ENCODE assay signal across 16 cellular contexts in genomic region chr22:20853236-20853660, GRCh38. TPM values are rescaled to one million over a fixed set of nuclear protein-coding genes. Genes with fewer than 3 reads are reported as not detected.
DNase-seq lines count a peak whose midpoint lies in the region; ATAC-seq, FAIRE-seq and TF ChIP-seq lines count a peak whose summit lies in the region.
"Had no signal": no experiment of that assay in that cellular context is flagged by ENCODE, and none has a peak within 500 bp of the region (broad histone marks: within the 10 kb centered on the region; RNA-seq: fewer than 3 reads in every experiment).

No MANE protein-coding gene starts in this region.

- peak overlapping the region; percentile 59 for H3K27ac Mint-ChIP-seq in activated naive CD8-positive, alpha-beta T cell
- no peak overlapping the region for H3K27ac Mint-ChIP-seq in activated naive CD8-positive, alpha-beta T cell treated with anti-CD3 and anti-CD28 coated beads, Interleukin-2, amount 50 U/mL, for 24 hours
- H3K27ac Mint-ChIP-seq in WTC11 = peak overlapping the region; percentile 26
- no peak overlapping the region for H3K27ac Mint-ChIP-seq in neural crest cell (ENCODE audit: unreplicated experiment)
- no peak overlapping the region for H3K27ac Mint-ChIP-seq in glutamatergic neuron (ENCODE audit: unreplicated experiment)
- H3K27ac Mint-ChIP-seq: HFFc6 had no signal

- no peak for FAIRE-seq in pancreas (lab: Jason Lieb, UNC)
- FAIRE-seq: A549, H1 had no signal

- ATAC-seq in activated naive CD8-positive, alpha-beta T cell treated with anti-CD3 and anti-CD28 coated beads, Interleukin-2, amount 50 U/mL, for 24 hours = no peak
- ATAC-seq in WTC11 (peak; percentile 26; the same call in 1 of the 2 replicates), pancreas (no peak)
- ATAC-seq: A549 had no signal

- 89 to 97% methylated on average over 3 of the region's 3 CpGs for WGBS in pancreas, 2 donors

- no peaks in the 10 kb centered on the region for H3K9me3 ChIP-seq in pancreas
- H3K9me3 ChIP-seq: A549 had no signal

- no peak overlapping the region for H3K27ac ChIP-seq in pancreas
- H3K27ac ChIP-seq: A549 had no signal

- CTCF ChIA-PET in WTC11 (lab: Charles Lee) = interaction anchor here (1.6 kb wide), 1 partner anchor 49 kb away, joined by 5 read pairs; no protein-coding TSS in a partner anchor

- peaks cover 0 to 12% (median 8%) of the 10 kb centered on the region in 3 donors for H3K4me1 ChIP-seq in pancreas

- H3K27me3 Mint-ChIP-seq in activated naive CD8-positive, alpha-beta T cell = no peaks in the 10 kb centered on the region
- H3K27me3 Mint-ChIP-seq in activated naive CD8-positive, alpha-beta T cell treated with anti-CD3 and anti-CD28 coated beads, Interleukin-2, amount 50 U/mL, for 24 hours = no peaks in the 10 kb centered on the region
- no peaks in the 10 kb centered on the region for H3K27me3 Mint-ChIP-seq in WTC11 (ENCODE audit: low read depth)
- H3K27me3 Mint-ChIP-seq in neural crest cell (ENCODE audit: low read depth) = no peaks in the 10 kb centered on the region
- peaks cover 10% of the 10 kb centered on the region for H3K27me3 Mint-ChIP-seq in glutamatergic neuron (ENCODE audit: unreplicated experiment)
- H3K27me3 Mint-ChIP-seq: CD4-positive, alpha-beta memory T cell had no signal

- peaks cover 2% of the 10 kb centered on the region for H3K36me3 Mint-ChIP-seq in activated naive CD8-positive, alpha-beta T cell
- H3K36me3 Mint-ChIP-seq in activated naive CD8-positive, alpha-beta T cell treated with anti-CD3 and anti-CD28 coated beads, Interleukin-2, amount 50 U/mL, for 24 hours (ENCODE audit: low read depth) = no peaks in the 10 kb centered on the region
- H3K36me3 Mint-ChIP-seq in WTC11 (no peaks in the 10 kb centered on the region), neural crest cell (ENCODE audit: low read depth) (no peaks in the 10 kb centered on the region), glutamatergic neuron (ENCODE audit: unreplicated experiment) (no peaks in the 10 kb centered on the region)

- no peaks in the 10 kb centered on the region for H3K9me3 Mint-ChIP-seq in activated naive CD8-positive, alpha-beta T cell (ENCODE audit: low read depth)
- H3K9me3 Mint-ChIP-seq in activated naive CD8-positive, alpha-beta T cell treated with anti-CD3 and anti-CD28 coated beads, Interleukin-2, amount 50 U/mL, for 24 hours = no peaks in the 10 kb centered on the region
- H3K9me3 Mint-ChIP-seq in WTC11 (no peaks in the 10 kb centered on the region), neural crest cell (no peaks in the 10 kb centered on the region), glutamatergic neuron (ENCODE audit: unreplicated experiment) (no peaks in the 10 kb centered on the region)
- H3K9me3 Mint-ChIP-seq: CD4-positive, alpha-beta memory T cell; HFFc6 had no signal

- TF ChIP-seq CTCF in WTC11 (IDR thresholded peaks at IDR 0.05) = no peak
- TF ChIP-seq CTCF in neural crest cell (conservative IDR thresholded peaks at IDR 0.05) = no peak
- TF ChIP-seq CTCF in pancreas (IDR thresholded peaks at IDR 0.05) = no peak
- no peak for TF ChIP-seq CTCF in glutamatergic neuron (IDR thresholded peaks at IDR 0.05; ENCODE audit: partially characterized antibody, unreplicated experiment)

- no peaks in the 10 kb centered on the region for H3K36me3 ChIP-seq in pancreas

- no peaks in the 10 kb centered on the region for H3K27me3 ChIP-seq in pancreas

- peaks cover 58% of the 10 kb centered on the region for H3K4me1 Mint-ChIP-seq in activated naive CD8-positive, alpha-beta T cell (ENCODE audit: low read depth)
- peaks cover 37% of the 10 kb centered on the region for H3K4me1 Mint-ChIP-seq in activated naive CD8-positive, alpha-beta T cell treated with anti-CD3 and anti-CD28 coated beads, Interleukin-2, amount 50 U/mL, for 24 hours
- peaks cover 27% of the 10 kb centered on the region for H3K4me1 Mint-ChIP-seq in WTC11
- peaks cover 32% of the 10 kb centered on the region for H3K4me1 Mint-ChIP-seq in neural crest cell
- peaks cover 30% of the 10 kb centered on the region for H3K4me1 Mint-ChIP-seq in glutamatergic neuron (ENCODE audit: low read depth, unreplicated experiment)

- H3K4me3 Mint-ChIP-seq in activated naive CD8-positive, alpha-beta T cell = no peak overlapping the region
- H3K4me3 Mint-ChIP-seq in activated naive CD8-positive, alpha-beta T cell treated with anti-CD3 and anti-CD28 coated beads, Interleukin-2, amount 50 U/mL, for 24 hours = no peak overlapping the region
- no peak overlapping the region for H3K4me3 Mint-ChIP-seq in WTC11
- H3K4me3 Mint-ChIP-seq in neural crest cell = peak overlapping the region; percentile 10
- H3K4me3 Mint-ChIP-seq in glutamatergic neuron (ENCODE audit: unreplicated experiment) = no peak overlapping the region
- H3K4me3 Mint-ChIP-seq: HFFc6 had no signal

- intact Hi-C loops in pancreas (cut with DNase I) = no loop called here

- DNase-seq in activated naive CD8-positive, alpha-beta T cell treated with anti-CD3 and anti-CD28 coated beads, Interleukin-2, amount 50 U/mL, for 24 hours = no peak
- DNase-seq in WTC11 (ENCODE audit: low spot score) = no peak
- no peak for DNase-seq in neural crest cell (ENCODE audit: low read depth, low spot score)
- DNase-seq in HuH-7.5 (ENCODE audit: low spot score) = no peak
- DNase-seq in pancreas = no peak
- DNase-seq in glutamatergic neuron = no peak
- DNase-seq: CD4-positive, alpha-beta memory T cell; HFFc6; MM.1S; NCI-H1105; NCI-H1694 treated with DMSO at 0.1 percent for 48 hours; NCI-H2171; NCI-H446 treated with DMSO at 0.1 percent for 48 hours had no signal

- H3K4me3 ChIP-seq in pancreas = no peak overlapping the region
- H3K4me3 ChIP-seq: A549 had no signal

- POLR2A ChIA-PET in WTC11 (lab: Charles Lee) = interaction anchor here (0.6 kb wide), 1 partner anchor 64 kb away, joined by 3 read pairs; no protein-coding TSS in a partner anchor

TF ChIP-seq in WTC11, 78 proteins besides CTCF, POLR2A, EP300 and RAD21:
- TF ChIP-seq, protein P1, sequence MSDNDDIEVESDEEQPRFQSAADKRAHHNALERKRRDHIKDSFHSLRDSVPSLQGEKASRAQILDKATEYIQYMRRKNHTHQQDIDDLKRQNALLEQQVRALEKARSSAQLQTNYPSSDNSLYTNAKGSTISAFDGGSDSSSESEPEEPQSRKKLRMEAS (CRISPR knock-in tag; IDR thresholded peaks at IDR 0.05) = no peak
- TF ChIP-seq JUN (CRISPR knock-in tag; IDR thresholded peaks at IDR 0.05) = no peak
- no peak for TF ChIP-seq NFYB (CRISPR knock-in tag; conservative IDR thresholded peaks at IDR 0.05; ENCODE audit: low read depth)
- TF ChIP-seq ESRRA (CRISPR knock-in tag; IDR thresholded peaks at IDR 0.05; ENCODE audit: borderline replicate concordance) = no peak

RNA-seq across cellular contexts. Expression of gene PI4KA, which starts 5.4 kb away (rescaled TPM):
- total RNA-seq in WTC11 (2021) (43.9 to 45.5 TPM (median 45.1 TPM) in 3 replicates), neural crest cell (82.0 and 85.8 TPM in 2 replicates), pancreas (10 to 100 TPM; 23.6 to 45.2 (median 31.4) TPM), glutamatergic neuron (ENCODE audit: unreplicated experiment) (165 TPM)
- 10 to 100 TPM; 36.9 to 46.6 TPM for polyA plus RNA-seq in pancreas

RNA-seq across cellular contexts. Expression of gene SNAP29, which starts 5.6 kb away (rescaled TPM):
- total RNA-seq in WTC11 (2021) (13.3 to 14.7 TPM (median 14.0 TPM) in 3 replicates), neural crest cell (20.0 and 20.2 TPM in 2 replicates), pancreas (10 to 100 TPM; 10.3 to 16.1 (median 12.8) TPM), glutamatergic neuron (ENCODE audit: unreplicated experiment) (22.9 TPM)
- polyA plus RNA-seq in pancreas = 1 to 10 TPM; 6.6 to 8.9 TPM

Comparison
In these comparisons a context has a peak if more than half of its experiments do, and no peak if none do; other contexts are left out.
1. H3K27ac Mint-ChIP-seq: peak in activated naive CD8-positive, alpha-beta T cell (single experiment) and WTC11 (single experiment); none in activated naive CD8-positive, alpha-beta T cell treated with anti-CD3 and anti-CD28 coated beads, Interleukin-2, amount 50 U/mL, for 24 hours (single experiment), neural crest cell (single experiment) and glutamatergic neuron (single experiment).